ENCODE assay signal across 1 cellular context in genomic region chr5:122997294-122997693, GRCh38.
TF ChIP-seq lines count a peak whose summit lies in the region.

No MANE protein-coding gene starts in this region.

TF ChIP-seq in GM23338, 12 proteins besides CTCF, POLR2A, EP300 and RAD21 (continued from another document):
- TF ChIP-seq ZNF462 (CRISPR knock-in tag; IDR thresholded peaks at IDR 0.05), result no peak
- 0 out of 2 replicates have a peak, but pooled peaks have one; percentile 5 for TF ChIP-seq NANOG (IDR thresholded peaks at IDR 0.05; ENCODE audit: borderline replicate concordance)
- no peak for TF ChIP-seq POLR2AphosphoS5 (IDR thresholded peaks at IDR 0.05; ENCODE audit: low read depth)
TF ChIP-seq in GM23338: peak in this region for 1.
